14 cellular contexts compared by ENCODE assay signal in genomic region chr2:205198130-205198505, GRCh38.
DNase-seq lines count a peak whose midpoint lies in the region; ATAC-seq and TF ChIP-seq lines count a peak whose summit lies in the region.
"Had no signal": no experiment of that assay in that cellular context is flagged by ENCODE, and none has a peak within 500 bp of the region (broad histone marks: within the 10 kb centered on the region; RNA-seq: fewer than 3 reads in every experiment).

No MANE protein-coding gene starts in this region.

- no peak for TF ChIP-seq CTCF in RWPE2 (IDR thresholded peaks at IDR 0.05; ENCODE audit: poor library complexity, severe bottlenecking)
- TF ChIP-seq CTCF in fibroblast of pulmonary artery (IDR thresholded peaks at IDR 0.05; ENCODE audit: low read length, missing control alignments) = no peak
- TF ChIP-seq CTCF in osteoblast (IDR thresholded peaks at IDR 0.05; ENCODE audit: extremely low read depth, low read depth, low read length) = no peak

- no peaks in the 10 kb centered on the region for H4K20me1 ChIP-seq in osteoblast (ENCODE audit: insufficient read depth, low read length)

- DNase-seq in H4 (ENCODE audit: low spot score) (peak; percentile 37), RWPE2 (ENCODE audit: low spot score) (no peak), fibroblast of pulmonary artery (ENCODE audit: low read depth) (peak; percentile 92), osteoblast (ENCODE audit: insufficient read length, low spot score, missing footprints) (peak; percentile 51), NCI-H1048 (lab: John Stamatoyannopoulos, UW) (no peak)
- DNase-seq: activated T-cell treated with anti-CD3 and anti-CD28 coated beads, Interleukin-2, amount 50 U/mL, for 1 hour; cortex of kidney; DND-41; NCI-H82; T-helper 9 cell had no signal

- peak; percentile 17; the same call in 1 of the 3 replicates for ATAC-seq in RWPE2 (ENCODE audit: low read depth)
- no peak for ATAC-seq in HG02981 (IDR thresholded peaks at IDR 0.05; ENCODE audit: unreplicated experiment)
- ATAC-seq in GM19467 (IDR thresholded peaks at IDR 0.05; ENCODE audit: unreplicated experiment) = no peak
- ATAC-seq in GM21360 (IDR thresholded peaks at IDR 0.05; ENCODE audit: unreplicated experiment) = no peak

- H2AFZ ChIP-seq in osteoblast (ENCODE audit: low read length) = peak overlapping the region; percentile 40

- no peaks in the 10 kb centered on the region for H3K79me2 ChIP-seq in osteoblast (ENCODE audit: insufficient read depth, low read length)

- peaks cover 3% of the 10 kb centered on the region for H3K4me1 ChIP-seq in RWPE2 (ENCODE audit: insufficient read depth, poor library complexity, severe bottlenecking)
- peaks cover 10% of the 10 kb centered on the region for H3K4me1 ChIP-seq in osteoblast (ENCODE audit: insufficient read depth, low read length)

- H3K4me2 ChIP-seq in osteoblast (ENCODE audit: insufficient read depth, low read length) = peak overlapping the region; percentile 62

- H3K4me3 ChIP-seq in RWPE2 (ENCODE audit: severe bottlenecking) (no peak overlapping the region), fibroblast of pulmonary artery (replicated peaks; ENCODE audit: low read depth, low read length) (no peak overlapping the region), osteoblast (ENCODE audit: insufficient read depth, low read length) (no peak overlapping the region)

- H3K36me3 ChIP-seq in RWPE2 (ENCODE audit: low read depth) (no peaks in the 10 kb centered on the region), osteoblast (ENCODE audit: insufficient read depth, low read length) (no peaks in the 10 kb centered on the region)

- H3K27me3 ChIP-seq in RWPE2 (ENCODE audit: insufficient read depth, poor library complexity, severe bottlenecking) = no peaks in the 10 kb centered on the region
- H3K27me3 ChIP-seq in osteoblast (ENCODE audit: insufficient read depth, low read length) = no peaks in the 10 kb centered on the region

- H3K27ac ChIP-seq in RWPE2 (ENCODE audit: poor library complexity, severe bottlenecking) = no peak overlapping the region
- H3K27ac ChIP-seq in osteoblast (ENCODE audit: low read depth, low read length) = peak overlapping the region; percentile 45
- H3K27ac ChIP-seq: KMS-11 had no signal

- H3K9me3 ChIP-seq in RWPE2 (ENCODE audit: severe bottlenecking) (no peaks in the 10 kb centered on the region), osteoblast (ENCODE audit: low read depth, low read length) (no peaks in the 10 kb centered on the region)

Comparison
In these comparisons a context has a peak if more than half of its experiments do, and no peak if none do; other contexts are left out.
1. DNase-seq: peak in H4 (single experiment), fibroblast of pulmonary artery (single experiment) and osteoblast (single experiment); none in RWPE2 (single experiment) and NCI-H1048 (single experiment).